1 cellular context compared by ENCODE assay signal in genomic region chr5:140042551-140043507, GRCh38.
TF ChIP-seq lines count a peak whose summit lies in the region.

NRG2 (minus strand) TSS chr5:140043299.

TF ChIP-seq in A549, 52 proteins besides CTCF, POLR2A, EP300 and RAD21 (continued from another document):
- TF ChIP-seq REST (IDR thresholded peaks at IDR 0.05) (no peak), EHF (CRISPR knock-in tag; IDR thresholded peaks at IDR 0.05) (no peak), ZSCAN20 (CRISPR knock-in tag; IDR thresholded peaks at IDR 0.05) (no peak)
